ENCODE assay signal across 9 cellular contexts in the genomic region with DNA sequence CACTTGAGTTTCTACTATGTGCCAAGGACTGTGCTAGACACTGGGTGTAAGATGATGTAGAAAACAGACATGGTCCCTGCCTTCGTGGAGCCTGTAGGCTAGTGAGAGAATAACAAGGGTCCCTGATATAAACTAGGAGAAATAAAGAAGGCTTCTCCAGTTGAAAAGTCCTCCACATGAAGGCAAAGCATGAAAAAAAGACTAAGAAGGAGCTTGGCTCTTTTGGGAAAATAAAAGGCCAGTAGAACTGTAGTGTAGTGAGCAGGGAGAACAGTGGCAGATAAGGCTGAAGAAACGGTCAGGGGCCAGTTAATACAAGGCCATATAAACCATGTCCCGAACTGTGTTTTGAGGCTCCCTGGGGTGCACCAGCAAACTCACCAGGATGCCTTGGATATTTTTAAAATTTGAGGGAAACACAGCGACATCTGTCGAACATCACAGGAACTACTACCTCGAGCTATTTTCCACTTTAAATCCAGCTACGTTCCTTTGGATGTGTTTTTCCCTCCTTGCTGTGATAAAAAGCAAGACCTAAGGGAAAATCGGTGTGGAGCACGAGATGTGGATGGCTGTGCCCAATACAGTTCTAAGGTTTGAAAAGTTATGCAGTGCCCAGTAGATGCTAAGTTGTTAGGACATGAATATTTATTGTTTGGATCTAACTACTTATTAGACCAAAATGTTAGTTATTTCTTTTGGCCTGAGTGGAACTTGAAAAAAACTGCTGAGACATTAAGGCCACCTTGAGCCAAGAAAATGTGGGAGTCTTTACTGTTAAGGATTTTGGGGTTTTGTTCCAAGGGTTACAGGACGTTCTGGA. TPM values are rescaled to one million over a fixed set of nuclear protein-coding genes. Genes with fewer than 3 reads are reported as not detected.
A peak's percentile ranks its signal among the peaks of the same experiment; 100 is the strongest.
DNase-seq lines count a peak whose midpoint lies in the region; ATAC-seq and TF ChIP-seq lines count a peak whose summit lies in the region.
"Had no signal": no experiment of that assay in that cellular context is flagged by ENCODE, and none has a peak within 500 bp of the region (broad histone marks: within the 10 kb centered on the region; RNA-seq: fewer than 3 reads in every experiment).

No MANE protein-coding gene starts in this region.

- peak; percentile 56 for ATAC-seq in T-helper 17 cell
- ATAC-seq in GM19351 (IDR thresholded peaks at IDR 0.05; ENCODE audit: unreplicated experiment) = no peak

- no peak overlapping the region for H3K4me3 Mint-ChIP-seq in T-helper 17 cell
- H3K4me3 Mint-ChIP-seq: dendritic cell treated with granulocyte-macrophage colony-stimulating factor and Interleukin-4, amounts not matched to agents 40 ng/mL and 50 ng/mL, for 4 days had no signal

- no peak overlapping the region for H3K4me3 ChIP-seq in cardiac fibroblast (replicated peaks in 1 of 2; ENCODE audit: low read depth in 2 of 2, low read length in 2 of 2)

- H3K27ac Mint-ChIP-seq in T-helper 17 cell = no peak overlapping the region
- H3K27ac Mint-ChIP-seq: dendritic cell treated with granulocyte-macrophage colony-stimulating factor and Interleukin-4, amounts not matched to agents 40 ng/mL and 50 ng/mL, for 4 days had no signal

- H3K4me1 Mint-ChIP-seq in T-helper 17 cell = peaks cover 7% of the 10 kb centered on the region

- H3K27me3 Mint-ChIP-seq in T-helper 17 cell = no peaks in the 10 kb centered on the region
- H3K27me3 Mint-ChIP-seq: dendritic cell treated with granulocyte-macrophage colony-stimulating factor and Interleukin-4, amounts not matched to agents 40 ng/mL and 50 ng/mL, for 4 days had no signal

- H3K9me3 ChIP-seq in T-helper 17 cell (ENCODE audit: control insufficient read depth, low read length, poor library complexity, severe bottlenecking) = no peaks in the 10 kb centered on the region

- DNase-seq in NCI-H510A treated with DMSO at 0.1 percent for 48 hours (lab: John Stamatoyannopoulos, UW) (peak; percentile 65), NCI-H510A (lab: John Stamatoyannopoulos, UW) (no peak), NAMALWA (ENCODE audit: low spot score) (peak; percentile 53), T-helper 17 cell (peak in 2 of 3 donors; percentile 21 to 22), cardiac fibroblast (ENCODE audit: low read depth in 2 of 2) (peak; percentile 72 to 77), islet precursor cell (peak; percentile 70)
- peak; percentile 45 for DNase-seq in stimulated activated CD4-positive, alpha-beta T cell treated with anti-CD3 and anti-CD28 coated beads, Interleukin-15, amount 100 ng/mL, for 24 hours

- H3K36me3 Mint-ChIP-seq in T-helper 17 cell (ENCODE audit: low read depth) = peaks cover 2% of the 10 kb centered on the region

- TF ChIP-seq CTCF in cardiac fibroblast (IDR thresholded peaks at IDR 0.05; ENCODE audit: low read depth, low read length) = peak; percentile 70

RNA-seq across cellular contexts. Expression of a gene that starts 8.5 kb away (rescaled TPM):
- total RNA-seq in T-helper 17 cell = 10 to 100 TPM; 41.8 to 44.9 TPM
